9 cellular contexts compared by ENCODE assay signal in the genomic region with DNA sequence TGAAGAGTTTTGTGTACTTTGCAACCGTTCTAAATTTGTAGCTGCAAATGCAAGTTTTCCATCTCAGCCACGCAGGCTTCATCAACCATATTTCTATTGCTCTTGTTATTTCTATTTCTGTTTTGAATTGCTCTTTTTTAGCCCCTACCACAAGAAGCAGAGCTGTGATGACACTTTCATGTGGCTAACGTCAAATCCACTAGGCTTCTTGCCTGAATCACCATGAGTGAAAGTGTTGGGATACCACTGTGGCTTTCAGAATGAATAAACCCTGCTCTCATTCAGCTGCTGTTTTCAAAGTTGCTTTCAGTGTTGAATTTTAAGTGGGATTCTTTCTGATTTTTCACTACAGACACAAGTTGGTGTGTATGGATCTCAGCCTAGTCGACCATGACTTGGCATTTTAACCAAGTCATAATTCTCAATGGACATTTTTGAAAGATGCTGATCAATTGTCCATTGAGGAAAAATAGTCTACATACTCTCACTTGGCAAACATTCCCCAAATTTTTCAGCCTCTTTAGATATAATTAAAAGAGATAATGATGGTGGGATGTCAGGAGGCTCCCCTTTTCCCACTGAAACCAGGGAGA. TPM values are rescaled to one million over a fixed set of nuclear protein-coding genes. Genes with fewer than 3 reads are reported as not detected.
DNase-seq lines count a peak whose midpoint lies in the region; ATAC-seq lines count a peak whose summit lies in the region.
"Had no signal": no experiment of that assay in that cellular context is flagged by ENCODE, and none has a peak within 500 bp of the region (broad histone marks: within the 10 kb centered on the region; RNA-seq: fewer than 3 reads in every experiment).

No MANE protein-coding gene starts in this region.

- no peak overlapping the region for H3K27ac Mint-ChIP-seq in T-helper 2 cell treated with Interferon-gamma antibody and Interleukin-4, amounts not matched to agents 5 μg/mL and 100 μg/mL, for 36 hours
- no peak overlapping the region for H3K27ac Mint-ChIP-seq in stimulated activated naive CD8-positive, alpha-beta T cell treated with anti-CD3 and anti-CD28 coated beads, Interleukin-15, amount 100 ng/mL, for 72 hours

- peak; percentile 3 to 11 for DNase-seq in stimulated activated CD4-positive, alpha-beta T cell treated with anti-CD3 and anti-CD28 coated beads, Interleukin-12 subunit alpha, Interleukin-12 subunit beta, amount 100 ng/mL, for 24 hours (ENCODE audit: low read depth in 2 of 2)
- no peak for DNase-seq in stimulated activated CD4-positive, alpha-beta T cell treated with anti-CD3 and anti-CD28 coated beads, Interleukin-4, amount 100 ng/mL, for 4 hours
- DNase-seq in T-helper 2 cell treated with Interferon-gamma antibody and Interleukin-4, amounts not matched to agents 5 μg/mL and 100 μg/mL, for 36 hours (ENCODE audit: low spot score): peak; percentile 70
- peak; percentile 65 to 78 for DNase-seq in stimulated activated naive CD8-positive, alpha-beta T cell treated with anti-CD3 and anti-CD28 coated beads, Interleukin-15, amount 100 ng/mL, for 72 hours
- DNase-seq in left lobe of liver (ENCODE audit: low spot score): no peak
- DNase-seq in C1 segment of cervical spinal cord (lab: John Stamatoyannopoulos, UW): no peak
- no peak for DNase-seq in DMS153 treated with DMSO at 0.1 percent for 48 hours (lab: John Stamatoyannopoulos, UW; ENCODE audit: unreplicated experiment)
- DNase-seq: NCI-H345 had no signal

- H3K27me3 Mint-ChIP-seq in T-helper 2 cell treated with Interferon-gamma antibody and Interleukin-4, amounts not matched to agents 5 μg/mL and 100 μg/mL, for 36 hours (ENCODE audit: low read depth): peaks cover 71% of the 10 kb centered on the region
- H3K27me3 Mint-ChIP-seq in stimulated activated naive CD8-positive, alpha-beta T cell treated with anti-CD3 and anti-CD28 coated beads, Interleukin-15, amount 100 ng/mL, for 72 hours: peaks cover 50% of the 10 kb centered on the region

- ATAC-seq in HG02763 (IDR thresholded peaks at IDR 0.05; ENCODE audit: unreplicated experiment) (peak; percentile 83), left lobe of liver (no peak)
- peak; percentile 99 for ATAC-seq in stimulated activated naive CD8-positive, alpha-beta T cell treated with anti-CD3 and anti-CD28 coated beads, Interleukin-15, amount 100 ng/mL, for 72 hours

- no peaks in the 10 kb centered on the region for H3K36me3 Mint-ChIP-seq in T-helper 2 cell treated with Interferon-gamma antibody and Interleukin-4, amounts not matched to agents 5 μg/mL and 100 μg/mL, for 36 hours (ENCODE audit: low read depth)

- no peak overlapping the region for H3K4me3 Mint-ChIP-seq in T-helper 2 cell treated with Interferon-gamma antibody and Interleukin-4, amounts not matched to agents 5 μg/mL and 100 μg/mL, for 36 hours
- peak overlapping the region; percentile 72 to 75 for H3K4me3 Mint-ChIP-seq in stimulated activated naive CD8-positive, alpha-beta T cell treated with anti-CD3 and anti-CD28 coated beads, Interleukin-15, amount 100 ng/mL, for 72 hours

- H3K9me3 Mint-ChIP-seq in T-helper 2 cell treated with Interferon-gamma antibody and Interleukin-4, amounts not matched to agents 5 μg/mL and 100 μg/mL, for 36 hours: no peaks in the 10 kb centered on the region
- peaks cover 0 to 7% of the 10 kb centered on the region in 2 donors for H3K9me3 Mint-ChIP-seq in stimulated activated naive CD8-positive, alpha-beta T cell treated with anti-CD3 and anti-CD28 coated beads, Interleukin-15, amount 100 ng/mL, for 72 hours

- peaks cover 13% of the 10 kb centered on the region for H3K4me1 Mint-ChIP-seq in T-helper 2 cell treated with Interferon-gamma antibody and Interleukin-4, amounts not matched to agents 5 μg/mL and 100 μg/mL, for 36 hours (ENCODE audit: low read depth)
- peaks cover 18% of the 10 kb centered on the region for H3K4me1 Mint-ChIP-seq in stimulated activated naive CD8-positive, alpha-beta T cell treated with anti-CD3 and anti-CD28 coated beads, Interleukin-15, amount 100 ng/mL, for 72 hours

RNA-seq across cellular contexts. Expression of gene MTAP, which starts 41.0 kb away (rescaled TPM):
- total RNA-seq in left lobe of liver: 15.1 TPM

Comparison
In these comparisons a context has a peak if more than half of its experiments do, and no peak if none do; other contexts are left out.
1. DNase-seq: peak in stimulated activated CD4-positive, alpha-beta T cell treated with anti-CD3 and anti-CD28 coated beads, Interleukin-12 subunit alpha, Interleukin-12 subunit beta, amount 100 ng/mL, for 24 hours (2 of 2), T-helper 2 cell treated with Interferon-gamma antibody and Interleukin-4, amounts not matched to agents 5 μg/mL and 100 μg/mL, for 36 hours (single experiment) and stimulated activated naive CD8-positive, alpha-beta T cell treated with anti-CD3 and anti-CD28 coated beads, Interleukin-15, amount 100 ng/mL, for 72 hours (2 of 2); none in stimulated activated CD4-positive, alpha-beta T cell treated with anti-CD3 and anti-CD28 coated beads, Interleukin-4, amount 100 ng/mL, for 4 hours (0 of 2), left lobe of liver (single experiment), C1 segment of cervical spinal cord (0 of 14) and DMS153 treated with DMSO at 0.1 percent for 48 hours (single experiment).